26 cellular contexts compared by ENCODE assay signal in genomic region chr3:83189634-83190033, GRCh38.
DNase-seq lines count a peak whose midpoint lies in the region; ATAC-seq and TF ChIP-seq lines count a peak whose summit lies in the region.
"Had no signal": no experiment of that assay in that cellular context is flagged by ENCODE, and none has a peak within 500 bp of the region (broad histone marks: within the 10 kb centered on the region; RNA-seq: fewer than 3 reads in every experiment).

No MANE protein-coding gene starts in this region.

- H2AFZ ChIP-seq in PC-3 (ENCODE audit: low read length): peak overlapping the region; percentile 66
- H2AFZ ChIP-seq: PC-9 had no signal

- TF ChIP-seq EP300 in transverse colon (IDR thresholded peaks at IDR 0.05; ENCODE audit: low read depth): no peak

- H3K27ac ChIP-seq in breast epithelium (no peak overlapping the region), PC-3 (ENCODE audit: low read length) (no peak overlapping the region), transverse colon (no peak overlapping the region)
- H3K27ac ChIP-seq: 22Rv1, PC-9, RWPE1, SK-N-MC had no signal

- H3K9me2 ChIP-seq in PC-3 (replicated peaks; ENCODE audit: low read length): no peaks in the 10 kb centered on the region

- H3F3A ChIP-seq in PC-3 (ENCODE audit: low read length, unreplicated experiment): no peaks in the 10 kb centered on the region

- H3K4me3 ChIP-seq in breast epithelium: no peak overlapping the region
- H3K4me3 ChIP-seq in PC-3 (ENCODE audit: low read length): peak overlapping the region; percentile 16; the same call in 1 of the 2 replicates
- H3K4me3 ChIP-seq in transverse colon: no peak overlapping the region
- H3K4me3 ChIP-seq: PC-9, SK-N-MC had no signal

- H3K36me3 ChIP-seq in breast epithelium (no peaks in the 10 kb centered on the region), PC-3 (ENCODE audit: low read depth, low read length) (no peaks in the 10 kb centered on the region), transverse colon (no peaks in the 10 kb centered on the region)

- in situ Hi-C loops in T47D (cut with HindIII; ENCODE audit: low pct_unique_long_range_greater_than_20kb, low sequenced_read_pairs): no loop called here
- in situ Hi-C loops in transverse colon (cut with MboI; ENCODE audit: low pct_ligation_motif_present in 1 of 4, low pct_unique_long_range_greater_than_20kb in 1 of 4, low sequenced_read_pairs in 3 of 4): no loop called here

- CTCF ChIA-PET in PC-3 (lab: Charles Lee): no interaction called here

- TF ChIP-seq CTCF in breast epithelium (IDR thresholded peaks at IDR 0.05) (no peak), PC-3 (conservative IDR thresholded peaks at IDR 0.05; ENCODE audit: low read depth, low read length) (no peak), transverse colon (IDR thresholded peaks at IDR 0.05) (no peak)

- no peaks in the 10 kb centered on the region for H3K79me2 ChIP-seq in PC-3 (ENCODE audit: low read length)

- TF ChIP-seq POLR2A in breast epithelium (IDR thresholded peaks at IDR 0.05) (no peak), transverse colon (IDR thresholded peaks at IDR 0.05) (no peak)

- intact Hi-C loops in breast epithelium (cut with DNase I; ENCODE audit: low total_unique reads) (no loop called here), PC-3 (cut with micrococcal nuclease) (no loop called here), transverse colon (cut with DNase I; ENCODE audit: low total_unique reads) (no loop called here)

- DNase-seq in DMS53 (lab: John Stamatoyannopoulos, UW) (peak; percentile 0), DMS53 treated with DMSO at 0.1 percent for 48 hours (lab: John Stamatoyannopoulos, UW; ENCODE audit: unreplicated experiment) (no peak), T47D (ENCODE audit: low read depth in 1 of 2, low spot score in 1 of 2) (peak; percentile 1 to 12), breast epithelium (ENCODE audit: low spot score in 2 of 2) (no peak), PC-3 (peak; percentile 30), amygdala (lab: John Stamatoyannopoulos, UW) (no peak), transverse colon (no peak), NOMO-1 treated with DMSO at 0.1 percent for 48 hours (lab: John Stamatoyannopoulos, UW; ENCODE audit: unreplicated experiment) (no peak)
- DNase-seq: AML-193; C1 segment of cervical spinal cord; CD8-positive, alpha-beta T cell; GDM1; GOT3; HCEC 1CT; KG1; NCI-H1417 treated with DMSO at 0.1 percent for 48 hours; NCI-H187; NCI-H2171; NCI-H526 treated with DMSO at 0.1 percent for 48 hours; NK-92 treated with Interleukin-12 subunit alpha and Interleukin-12 subunit beta, amount 100 ng/mL, for 24 hours; PC-9; SHP77 treated with DMSO at 0.1 percent for 48 hours; T-helper 2 cell had no signal

- peaks cover 0 to 16% of the 10 kb centered on the region in 2 donors for H3K9me3 ChIP-seq in breast epithelium
- H3K9me3 ChIP-seq in PC-3 (ENCODE audit: low read length): no peaks in the 10 kb centered on the region
- H3K9me3 ChIP-seq in transverse colon: peaks cover 5 to 6% of the 10 kb centered on the region in 2 donors

- no peaks in the 10 kb centered on the region for H4K20me1 ChIP-seq in PC-3 (ENCODE audit: low read length)

- peak overlapping the region; percentile 60 for H3K4me2 ChIP-seq in PC-3 (ENCODE audit: low read length)
- H3K4me2 ChIP-seq: PC-9 had no signal

- no peak overlapping the region for H3K9ac ChIP-seq in PC-3 (ENCODE audit: low read length)

- no peaks in the 10 kb centered on the region for H3K27me3 ChIP-seq in breast epithelium
- no peaks in the 10 kb centered on the region for H3K27me3 ChIP-seq in PC-3 (ENCODE audit: low read length)
- H3K27me3 ChIP-seq in transverse colon: no peaks in the 10 kb centered on the region

- H3K4me1 ChIP-seq in breast epithelium (no peaks in the 10 kb centered on the region), PC-3 (ENCODE audit: insufficient read depth, low read length) (peaks cover 9% of the 10 kb centered on the region), transverse colon (no peaks in the 10 kb centered on the region)

- POLR2A ChIA-PET in PC-3 (lab: Charles Lee; ENCODE audit: unreplicated experiment): interaction anchor here (0.6 kb wide), 1 partner anchor 17 kb away, joined by 5 read pairs; no protein-coding TSS in a partner anchor

- no peak; the same call in 1 of the 2 replicates for ATAC-seq in PC-3
- ATAC-seq: CD8-positive, alpha-beta T cell had no signal

- no TSS peak for BruUV-seq in PC-3 (replicated peaks; lab: Mats Ljungman, UMichigan)

Comparison
In these comparisons a context has a peak if more than half of its experiments do, and no peak if none do; other contexts are left out.
1. DNase-seq: peak in DMS53 (single experiment), T47D (2 of 2) and PC-3 (single experiment); none in DMS53 treated with DMSO at 0.1 percent for 48 hours (single experiment), breast epithelium (0 of 2), amygdala (0 of 56), transverse colon (single experiment) and NOMO-1 treated with DMSO at 0.1 percent for 48 hours (single experiment).